Comparison of ENCODE assay signal across 8 cellular contexts in genomic region chr11:33801821-33802413, GRCh38. TPM values are rescaled to one million over a fixed set of nuclear protein-coding genes. Genes with fewer than 3 reads are reported as not detected.
DNase-seq lines count a peak whose midpoint lies in the region; ATAC-seq and TF ChIP-seq lines count a peak whose summit lies in the region.

No MANE protein-coding gene starts in this region.

- peaks cover 3 to 23% (median 17%) of the 10 kb centered on the region in 3 donors for H3K27me3 Mint-ChIP-seq in immature natural killer cell (ENCODE audit: low read depth in 3 of 3)

- H3K27me3 ChIP-seq in SU-DHL-6 (ENCODE audit: low read length) (no peaks in the 10 kb centered on the region), iPS DF 6.9 (ENCODE audit: control insufficient read depth, insufficient read depth, low read length) (no peaks in the 10 kb centered on the region)

- no peak overlapping the region for H3K27ac ChIP-seq in SU-DHL-6 (ENCODE audit: low read depth, low read length)
- H3K27ac ChIP-seq in iPS DF 6.9 (ENCODE audit: low read length) = no peak overlapping the region

- ATAC-seq in stimulated activated effector memory CD8-positive, alpha-beta T cell treated with anti-CD3 and anti-CD28 coated beads, Interleukin-12 subunit alpha, Interleukin-12 subunit beta, amount 100 ng/mL, for 72 hours = peak; percentile 37

- H3K4me2 ChIP-seq in SU-DHL-6 (ENCODE audit: low read depth, low read length, poor library complexity, severe bottlenecking) = peak overlapping the region; percentile 32

- H3K9ac ChIP-seq in SU-DHL-6 (ENCODE audit: low read length) = no peak overlapping the region

- peak; percentile 37 for DNase-seq in DMS79 treated with DMSO at 0.1 percent for 48 hours (lab: John Stamatoyannopoulos, UW)
- no peak for DNase-seq in DMS79 (lab: John Stamatoyannopoulos, UW)
- no peak for DNase-seq in iPS DF 6.9 (ENCODE audit: low read depth, low spot score)
- DNase-seq in stimulated activated effector memory CD8-positive, alpha-beta T cell treated with anti-CD3 and anti-CD28 coated beads, Interleukin-12 subunit alpha, Interleukin-12 subunit beta, amount 100 ng/mL, for 72 hours (ENCODE audit: low spot score in 2 of 2) = no peak
- no peak for DNase-seq in putamen (ENCODE audit: low spot score)
- no peak for DNase-seq in UCSD-AML1 (lab: John Stamatoyannopoulos, UW; ENCODE audit: unreplicated experiment)
- DNase-seq in immature natural killer cell = no peak

- H4K20me1 ChIP-seq in SU-DHL-6 (ENCODE audit: low read depth, low read length) = no peaks in the 10 kb centered on the region

- H3K4me1 Mint-ChIP-seq in stimulated activated effector memory CD8-positive, alpha-beta T cell treated with anti-CD3 and anti-CD28 coated beads, Interleukin-12 subunit alpha, Interleukin-12 subunit beta, amount 100 ng/mL, for 72 hours = no peaks in the 10 kb centered on the region
- no peaks in the 10 kb centered on the region for H3K4me1 Mint-ChIP-seq in immature natural killer cell

- no CpG with 5 or more reads among the region's 13 CpGs for WGBS in iPS DF 6.9 (ENCODE audit: insufficient coverage, insufficient read length)

- TF ChIP-seq CTCF in SU-DHL-6 (IDR thresholded peaks at IDR 0.05; ENCODE audit: insufficient read depth, low read length, poor library complexity, severe bottlenecking) = no peak

- H2AFZ ChIP-seq in SU-DHL-6 (ENCODE audit: low read depth, low read length, severe bottlenecking) = peak overlapping the region; percentile 43

- no peaks in the 10 kb centered on the region for H3K9me3 ChIP-seq in SU-DHL-6 (ENCODE audit: insufficient read depth, low read length)
- H3K9me3 ChIP-seq in iPS DF 6.9 (ENCODE audit: control insufficient read depth, insufficient read depth, low read length) = no peaks in the 10 kb centered on the region

- H3K36me3 Mint-ChIP-seq in stimulated activated effector memory CD8-positive, alpha-beta T cell treated with anti-CD3 and anti-CD28 coated beads, Interleukin-12 subunit alpha, Interleukin-12 subunit beta, amount 100 ng/mL, for 72 hours = no peaks in the 10 kb centered on the region
- H3K36me3 Mint-ChIP-seq in immature natural killer cell = no peaks in the 10 kb centered on the region

- no peaks in the 10 kb centered on the region for H3K9me2 ChIP-seq in SU-DHL-6 (replicated peaks; ENCODE audit: insufficient read depth, low read length)

- H3K4me3 Mint-ChIP-seq in stimulated activated effector memory CD8-positive, alpha-beta T cell treated with anti-CD3 and anti-CD28 coated beads, Interleukin-12 subunit alpha, Interleukin-12 subunit beta, amount 100 ng/mL, for 72 hours = no peak overlapping the region
- H3K4me3 Mint-ChIP-seq in immature natural killer cell = no peak overlapping the region

- H3K4me1 ChIP-seq in iPS DF 6.9 (ENCODE audit: control insufficient read depth, insufficient read depth, low read length) = no peaks in the 10 kb centered on the region

- no peaks in the 10 kb centered on the region for H3K9me3 Mint-ChIP-seq in stimulated activated effector memory CD8-positive, alpha-beta T cell treated with anti-CD3 and anti-CD28 coated beads, Interleukin-12 subunit alpha, Interleukin-12 subunit beta, amount 100 ng/mL, for 72 hours
- H3K9me3 Mint-ChIP-seq in immature natural killer cell = no peaks in the 10 kb centered on the region

- H3K79me2 ChIP-seq in SU-DHL-6 (ENCODE audit: insufficient read depth, low read length) = no peaks in the 10 kb centered on the region

- no peak overlapping the region for H3K27ac Mint-ChIP-seq in stimulated activated effector memory CD8-positive, alpha-beta T cell treated with anti-CD3 and anti-CD28 coated beads, Interleukin-12 subunit alpha, Interleukin-12 subunit beta, amount 100 ng/mL, for 72 hours
- no peak overlapping the region for H3K27ac Mint-ChIP-seq in immature natural killer cell

- H3K36me3 ChIP-seq in SU-DHL-6 (ENCODE audit: low read length) (no peaks in the 10 kb centered on the region), iPS DF 6.9 (ENCODE audit: control insufficient read depth, insufficient read depth, low read length) (no peaks in the 10 kb centered on the region)

- no peak overlapping the region for H3K4me3 ChIP-seq in SU-DHL-6 (ENCODE audit: insufficient read depth, low read length, poor library complexity, severe bottlenecking)
- H3K4me3 ChIP-seq in iPS DF 6.9 (ENCODE audit: low read length) = peak overlapping the region; percentile 63; the same call in 1 of the 2 replicates

- no peaks in the 10 kb centered on the region for H3F3A ChIP-seq in SU-DHL-6 (ENCODE audit: insufficient read depth)

RNA-seq across cellular contexts. Expression of gene FBXO3, which starts 27.6 kb away (rescaled TPM):
- 10 to 100 TPM; 33.5 to 46.9 (median 36.9) TPM for polyA plus RNA-seq in immature natural killer cell
